In the genomic region with DNA sequence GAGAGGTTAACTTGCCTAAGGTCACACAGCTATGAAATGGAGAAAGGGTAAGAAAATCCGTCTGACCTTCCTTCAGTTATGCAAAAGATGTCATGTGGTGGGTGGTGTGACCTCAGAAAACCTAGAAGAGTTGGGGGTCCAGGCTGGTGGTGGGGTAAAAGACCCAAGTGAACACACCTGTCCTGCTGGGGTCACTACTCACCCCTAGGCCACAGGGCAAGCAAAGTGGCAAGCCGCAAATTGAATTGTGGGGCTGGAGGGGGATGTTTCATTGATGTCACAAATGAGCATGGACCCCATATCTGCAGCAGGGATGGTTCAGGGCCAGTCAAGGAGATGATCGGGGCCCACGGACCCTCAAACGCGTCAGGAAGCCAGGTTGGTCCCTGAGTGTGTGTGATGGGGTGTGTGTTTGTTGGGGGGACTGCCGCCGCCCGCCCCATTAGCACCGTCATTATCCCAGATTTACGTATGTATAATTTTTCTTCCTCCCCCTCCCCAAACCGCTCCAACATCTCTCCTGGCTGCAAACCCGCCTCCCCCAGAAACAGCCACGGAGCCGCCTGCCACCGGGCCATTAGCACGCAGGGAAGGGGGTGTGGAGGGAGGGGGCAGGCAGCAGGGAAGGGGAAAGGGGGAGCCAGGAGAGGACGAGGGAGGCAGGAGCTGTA, we compare ENCODE assay signal across 7 cellular contexts.
DNase-seq lines count a peak whose midpoint lies in the region; ATAC-seq and TF ChIP-seq lines count a peak whose summit lies in the region.
"Not testable (repeated sequence)": the region's sequence is repeated elsewhere in the genome, so short reads cannot be mapped to it uniquely, and the experiment has no call there.

No MANE protein-coding gene starts in this region.

- H3K27ac Mint-ChIP-seq in activated T-helper 1 cell treated with anti-CD3 and anti-CD28 coated beads, Interleukin-12 subunit alpha, Interleukin-12 subunit beta, Interleukin-2, Interleukin-4 antibody, amounts not matched to agents 30 ng/mL and 10 ng/mL and 1 ng/mL, durations not matched to agents 14 hours and 24 hours and 36 hours; dendritic cell treated with granulocyte-macrophage colony-stimulating factor and Interleukin-4, amounts not matched to agents 40 ng/mL and 50 ng/mL, for 4 days: not testable (repeated sequence)
- H3K27ac Mint-ChIP-seq in naive thymus-derived CD4-positive, alpha-beta T cell = peak overlapping the region in 5 of 9 donors; percentile 41 to 60 (median 54)

- not testable (repeated sequence) for H3F3A ChIP-seq in GM23248 (ENCODE audit: insufficient read depth)

- H3K27me3 Mint-ChIP-seq in activated T-helper 1 cell treated with anti-CD3 and anti-CD28 coated beads, Interleukin-12 subunit alpha, Interleukin-12 subunit beta, Interleukin-2, Interleukin-4 antibody, amounts not matched to agents 30 ng/mL and 10 ng/mL and 1 ng/mL, durations not matched to agents 14 hours and 24 hours and 36 hours (ENCODE audit: insufficient read depth); naive thymus-derived CD4-positive, alpha-beta T cell: not testable (repeated sequence)
- H3K27me3 Mint-ChIP-seq in dendritic cell treated with granulocyte-macrophage colony-stimulating factor and Interleukin-4, amounts not matched to agents 40 ng/mL and 50 ng/mL, for 4 days = peaks cover 13% of the 10 kb centered on the region

- not testable (repeated sequence) for DNase-seq in GM23248; activated T-helper 1 cell treated with anti-CD3 and anti-CD28 coated beads, Interleukin-12 subunit alpha, Interleukin-12 subunit beta, Interleukin-2, Interleukin-4 antibody, amounts not matched to agents 30 ng/mL and 10 ng/mL and 1 ng/mL, durations not matched to agents 14 hours and 24 hours and 36 hours (ENCODE audit: low spot score); hepatocyte (ENCODE audit: low spot score); naive thymus-derived CD4-positive, alpha-beta T cell; sciatic nerve (ENCODE audit: low spot score)

- not testable (repeated sequence) for H3K4me1 ChIP-seq in GM23248 (ENCODE audit: insufficient read depth); OCI-LY3 (ENCODE audit: low read length); hepatocyte (ENCODE audit: insufficient read depth); naive thymus-derived CD4-positive, alpha-beta T cell (ENCODE audit: control insufficient read depth in 2 of 2, insufficient read depth in 2 of 2, low read length in 2 of 2)

- ATAC-seq in naive thymus-derived CD4-positive, alpha-beta T cell = not testable (repeated sequence)
- peak; percentile 29 for ATAC-seq in sciatic nerve

- POLR2A ChIA-PET in naive thymus-derived CD4-positive, alpha-beta T cell (lab: Charles Lee) = not testable (repeated sequence)

- H4K20me1 ChIP-seq in GM23248 (ENCODE audit: insufficient read depth); OCI-LY3 (ENCODE audit: insufficient read depth, low read length); hepatocyte (ENCODE audit: insufficient read depth, poor library complexity, severe bottlenecking): not testable (repeated sequence)

- not testable (repeated sequence) for H3K27ac ChIP-seq in GM23248; OCI-LY3 (ENCODE audit: low read length); naive thymus-derived CD4-positive, alpha-beta T cell (ENCODE audit: low read depth, low read length)
- H3K27ac ChIP-seq in hepatocyte = peak overlapping the region; percentile 61

- WGBS in GM23248 (ENCODE audit: low coverage in 1 of 2, low lambda C conversion rate in 2 of 2, missing lambda C conversion rate in 2 of 2), 2 experiments = 34 to 38% methylated on average over 16 to 18 of the region's 18 CpGs
- 32% methylated on average over 13 of the region's 18 CpGs for WGBS in hepatocyte (ENCODE audit: low lambda C conversion rate, missing lambda C conversion rate)

- H3K9me3 ChIP-seq in GM23248 (ENCODE audit: low read depth); OCI-LY3 (ENCODE audit: insufficient read depth, low read length); hepatocyte (ENCODE audit: low read depth); naive thymus-derived CD4-positive, alpha-beta T cell (ENCODE audit: control insufficient read depth in 2 of 3, low read length in 3 of 3): not testable (repeated sequence)

- H3K36me3 ChIP-seq in GM23248 (ENCODE audit: low read depth); OCI-LY3 (replicated peaks; ENCODE audit: low read depth, low read length); hepatocyte (replicated peaks; ENCODE audit: insufficient read depth, low read depth); naive thymus-derived CD4-positive, alpha-beta T cell (ENCODE audit: control insufficient read depth in 2 of 3, insufficient read depth in 3 of 3, low read length in 3 of 3): not testable (repeated sequence)

- not testable (repeated sequence) for H3K27me3 ChIP-seq in GM23248 (replicated peaks; ENCODE audit: insufficient read depth); OCI-LY3 (ENCODE audit: low read depth, low read length); hepatocyte; naive thymus-derived CD4-positive, alpha-beta T cell (ENCODE audit: control insufficient read depth in 2 of 2, insufficient read depth in 2 of 2, low read length in 2 of 2)

- H3K4me3 ChIP-seq in GM23248 (peak overlapping the region; percentile 74), OCI-LY3 (ENCODE audit: low read length) (peak overlapping the region; percentile 69)
- not testable (repeated sequence) for H3K4me3 ChIP-seq in hepatocyte; naive thymus-derived CD4-positive, alpha-beta T cell (ENCODE audit: low read length)

- not testable (repeated sequence) for H3K9me3 Mint-ChIP-seq in activated T-helper 1 cell treated with anti-CD3 and anti-CD28 coated beads, Interleukin-12 subunit alpha, Interleukin-12 subunit beta, Interleukin-2, Interleukin-4 antibody, amounts not matched to agents 30 ng/mL and 10 ng/mL and 1 ng/mL, durations not matched to agents 14 hours and 24 hours and 36 hours; dendritic cell treated with granulocyte-macrophage colony-stimulating factor and Interleukin-4, amounts not matched to agents 40 ng/mL and 50 ng/mL, for 4 days; naive thymus-derived CD4-positive, alpha-beta T cell

- TF ChIP-seq CTCF in OCI-LY3 (IDR thresholded peaks at IDR 0.05; ENCODE audit: low read depth, low read length); hepatocyte (IDR thresholded peaks at IDR 0.05; ENCODE audit: poor library complexity): not testable (repeated sequence)

- H3K4me3 Mint-ChIP-seq in activated T-helper 1 cell treated with anti-CD3 and anti-CD28 coated beads, Interleukin-12 subunit alpha, Interleukin-12 subunit beta, Interleukin-2, Interleukin-4 antibody, amounts not matched to agents 30 ng/mL and 10 ng/mL and 1 ng/mL, durations not matched to agents 14 hours and 24 hours and 36 hours = peak overlapping the region; percentile 19
- H3K4me3 Mint-ChIP-seq in dendritic cell treated with granulocyte-macrophage colony-stimulating factor and Interleukin-4, amounts not matched to agents 40 ng/mL and 50 ng/mL, for 4 days = peak overlapping the region; percentile 6
- peak overlapping the region in 9 of 10 donors; percentile 19 to 77 (median 55) for H3K4me3 Mint-ChIP-seq in naive thymus-derived CD4-positive, alpha-beta T cell

- H2AFZ ChIP-seq in GM23248 = peak overlapping the region; percentile 75
- H2AFZ ChIP-seq in OCI-LY3 (ENCODE audit: low read depth, low read length) = not testable (repeated sequence)
- peak overlapping the region; percentile 76 for H2AFZ ChIP-seq in hepatocyte

- not testable (repeated sequence) for H3K4me2 ChIP-seq in GM23248 (ENCODE audit: unreplicated experiment)
- H3K4me2 ChIP-seq in OCI-LY3 (ENCODE audit: low read length) = peak overlapping the region; percentile 60
- peak overlapping the region; percentile 78 for H3K4me2 ChIP-seq in hepatocyte

- not testable (repeated sequence) for H3K79me2 ChIP-seq in GM23248 (ENCODE audit: insufficient read depth); OCI-LY3 (ENCODE audit: low read length); hepatocyte

- H3K4me1 Mint-ChIP-seq in activated T-helper 1 cell treated with anti-CD3 and anti-CD28 coated beads, Interleukin-12 subunit alpha, Interleukin-12 subunit beta, Interleukin-2, Interleukin-4 antibody, amounts not matched to agents 30 ng/mL and 10 ng/mL and 1 ng/mL, durations not matched to agents 14 hours and 24 hours and 36 hours (ENCODE audit: low read depth); dendritic cell treated with granulocyte-macrophage colony-stimulating factor and Interleukin-4, amounts not matched to agents 40 ng/mL and 50 ng/mL, for 4 days (ENCODE audit: low read depth); naive thymus-derived CD4-positive, alpha-beta T cell: not testable (repeated sequence)

- H3K9ac ChIP-seq in GM23248 (peak overlapping the region; percentile 80), OCI-LY3 (ENCODE audit: low read length) (peak overlapping the region; percentile 58; the same call in 1 of the 2 replicates)

- not testable (repeated sequence) for H3K36me3 Mint-ChIP-seq in activated T-helper 1 cell treated with anti-CD3 and anti-CD28 coated beads, Interleukin-12 subunit alpha, Interleukin-12 subunit beta, Interleukin-2, Interleukin-4 antibody, amounts not matched to agents 30 ng/mL and 10 ng/mL and 1 ng/mL, durations not matched to agents 14 hours and 24 hours and 36 hours (ENCODE audit: low read depth); dendritic cell treated with granulocyte-macrophage colony-stimulating factor and Interleukin-4, amounts not matched to agents 40 ng/mL and 50 ng/mL, for 4 days (ENCODE audit: low read depth); naive thymus-derived CD4-positive, alpha-beta T cell

- H3K9me2 ChIP-seq in GM23248 (ENCODE audit: insufficient read depth); hepatocyte (replicated peaks; ENCODE audit: insufficient read depth): not testable (repeated sequence)

- in situ Hi-C loops in GM23248 (cut with MboI) = not testable (repeated sequence)

- CTCF ChIA-PET in naive thymus-derived CD4-positive, alpha-beta T cell (lab: Charles Lee) = not testable (repeated sequence)

- intact Hi-C loops in activated T-helper 1 cell treated with anti-CD3 and anti-CD28 coated beads, Interleukin-12 subunit alpha, Interleukin-12 subunit beta, Interleukin-2, Interleukin-4 antibody, amounts not matched to agents 30 ng/mL and 10 ng/mL and 1 ng/mL, durations not matched to agents 14 hours and 24 hours and 36 hours (cut with micrococcal nuclease); dendritic cell treated with granulocyte-macrophage colony-stimulating factor and Interleukin-4, amounts not matched to agents 40 ng/mL and 50 ng/mL, for 4 days (cut with micrococcal nuclease); naive thymus-derived CD4-positive, alpha-beta T cell (cut with micrococcal nuclease); sciatic nerve (cut with DNase I): not testable (repeated sequence)
